27 cellular contexts compared by ENCODE assay signal in genomic region chr3:154887869-154888268, GRCh38.
"Had no signal": no experiment of that assay in that cellular context is flagged by ENCODE, and none has a peak within 500 bp of the region (broad histone marks: within the 10 kb centered on the region; RNA-seq: fewer than 3 reads in every experiment).

No MANE protein-coding gene starts in this region.

- H3K9me3 ChIP-seq: adrenal gland had no signal

- ATAC-seq: activated CD4-positive, alpha-beta T cell treated with anti-CD3 and anti-CD28 coated beads for 36 hours; activated CD8-positive, alpha-beta memory T cell treated with anti-CD3 and anti-CD28 coated beads, Interleukin-2, amount 10 ng/mL, durations not matched to agents 7 days and 5 days; activated CD8-positive, alpha-beta T cell treated with anti-CD3 and anti-CD28 coated beads, Interleukin-2, amount 10 ng/mL, durations not matched to agents 7 days and 5 days; activated naive CD8-positive, alpha-beta T cell treated with anti-CD3 and anti-CD28 coated beads, Interleukin-2, amount 50 U/mL, for 24 hours; esophagus mucosa; heart left ventricle had no signal

- H3K27me3 ChIP-seq: adrenal gland, brain microvascular endothelial cell, dorsolateral prefrontal cortex, heart left ventricle had no signal

- H3K4me1 ChIP-seq: adrenal gland had no signal

- H3K36me3 ChIP-seq: adrenal gland, brain microvascular endothelial cell, heart left ventricle had no signal

- H3K27ac ChIP-seq: adrenal gland, coronary artery, dorsolateral prefrontal cortex had no signal

- H3K4me3 ChIP-seq: adrenal gland, coronary artery, dorsolateral prefrontal cortex, heart left ventricle had no signal

- DNase-seq: activated CD4-positive, alpha-beta memory T cell treated with anti-CD3 and anti-CD28 coated beads for 36 hours; activated CD4-positive, alpha-beta T cell treated with anti-CD3 and anti-CD28 coated beads for 36 hours; activated CD4-positive, alpha-beta T cell treated with anti-CD3 and anti-CD28 coated beads, Interleukin-2, amount 10 ng/mL, durations not matched to agents 24 days and 14 days; activated CD4-positive, CD25-positive, alpha-beta regulatory T cell; activated CD4-positive, CD25-positive, alpha-beta regulatory T cell treated with anti-CD3 and anti-CD28 coated beads, Interleukin-2, amount 50 U/mL, for 72 hours; activated CD8-positive, alpha-beta memory T cell treated with anti-CD3 and anti-CD28 coated beads, Interleukin-2, amount 10 ng/mL, durations not matched to agents 7 days and 5 days; activated CD8-positive, alpha-beta memory T cell treated with anti-CD3 and anti-CD28 coated beads, Interleukin-2, amount 50 U/mL, for 4 hours; activated CD8-positive, alpha-beta T cell treated with anti-CD3 and anti-CD28 coated beads, Interleukin-2, amount 10 ng/mL, durations not matched to agents 7 days and 5 days; activated effector memory CD4-positive, alpha-beta T cell treated with anti-CD3 and anti-CD28 coated beads, Interleukin-2, amount 50 U/mL, for 16 hours; activated naive CD4-positive, alpha-beta T cell treated with anti-CD3 and anti-CD28 coated beads for 36 hours; activated naive CD8-positive, alpha-beta T cell treated with anti-CD3 and anti-CD28 coated beads for 36 hours; activated naive CD8-positive, alpha-beta T cell treated with anti-CD3 and anti-CD28 coated beads, Interleukin-2, amount 50 U/mL, for 24 hours; activated T-cell treated with anti-CD3 and anti-CD28 coated beads, Interleukin-2, amount 50 U/mL, for 1 hour; activated T-cell treated with anti-CD3 and anti-CD28 coated beads, Interleukin-2, amount 50 U/mL, for 48 hours; adrenal gland; amygdala; aorta; brain microvascular endothelial cell; dorsolateral prefrontal cortex; effector memory CD4-positive, alpha-beta T cell; endodermal cell; foreskin fibroblast; glutamatergic neuron; heart left ventricle; T-helper 2 cell had no signal
